Comparison of ENCODE assay signal across 13 cellular contexts in the genomic region with DNA sequence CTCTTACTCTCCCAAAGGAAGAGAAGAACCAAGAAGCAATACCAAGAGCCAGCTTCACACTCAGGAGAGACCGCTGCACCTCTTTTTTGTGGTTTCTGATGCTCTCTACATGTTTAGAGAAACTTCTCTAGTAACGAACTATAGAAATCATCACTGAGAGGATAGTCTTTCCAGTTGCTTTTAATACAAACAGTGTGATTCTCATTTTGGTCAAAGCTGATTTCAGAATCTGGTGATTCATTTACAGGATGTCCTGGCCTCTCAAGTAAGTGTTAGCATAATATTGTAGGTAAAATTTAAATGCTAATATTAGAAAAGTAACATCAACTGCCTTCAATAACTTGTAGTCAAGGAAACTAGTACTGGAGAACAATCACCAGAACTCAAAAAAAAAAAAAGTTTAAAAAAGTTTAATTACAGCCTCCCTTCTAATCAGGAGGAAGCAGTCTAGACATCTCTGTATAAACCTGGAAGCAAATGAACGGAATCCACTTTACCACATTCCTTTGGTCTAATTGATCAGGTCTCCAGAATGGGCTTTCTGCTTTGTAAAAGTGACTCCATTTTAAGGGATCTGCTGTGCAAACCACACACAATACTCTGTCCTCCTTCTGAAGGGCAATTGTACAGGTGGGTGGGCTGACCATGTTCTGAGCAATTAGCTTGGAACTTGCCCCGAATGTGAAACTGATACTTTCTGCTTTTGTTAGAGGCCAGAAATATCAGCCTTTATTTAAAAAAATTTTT. TPM values are rescaled to one million over a fixed set of nuclear protein-coding genes. Genes with fewer than 3 reads are reported as not detected.
DNase-seq lines count a peak whose midpoint lies in the region; TF ChIP-seq lines count a peak whose summit lies in the region.
"Had no signal": no experiment of that assay in that cellular context is flagged by ENCODE, and none has a peak within 500 bp of the region (broad histone marks: within the 10 kb centered on the region; RNA-seq: fewer than 3 reads in every experiment).

No MANE protein-coding gene starts in this region.

- no peak overlapping the region for H3K4me3 ChIP-seq in AG10803 (ENCODE audit: low read length)
- H3K4me3 ChIP-seq in Peyer's patch = peak overlapping the region in 1 of 4 donors; percentile 89
- H3K4me3 ChIP-seq: body of pancreas, K562 had no signal

- H3K4me1 ChIP-seq in Peyer's patch = peaks cover 0 to 67% (median 3%) of the 10 kb centered on the region in 4 donors

- no peaks in the 10 kb centered on the region for H3K36me3 ChIP-seq in Peyer's patch

- H3K36me3 Mint-ChIP-seq in nephron (ENCODE audit: low read depth) = peaks cover 35% of the 10 kb centered on the region

- H3K27me3 Mint-ChIP-seq in nephron (ENCODE audit: low read depth) = peaks cover 49% of the 10 kb centered on the region

- DNase-seq in AG10803 (ENCODE audit: low read depth) (peak; percentile 52), Peyer's patch (no peak), epithelial cell of prostate (ENCODE audit: low read depth, low spot score) (no peak), GM13976 (ENCODE audit: low spot score) (no peak), NCI-H1694 treated with DMSO at 0.1 percent for 48 hours (lab: John Stamatoyannopoulos, UW) (no peak), HEK293T (ENCODE audit: extremely low spot score) (no peak), D341Med (ENCODE audit: low spot score) (no peak)
- DNase-seq: body of pancreas, hippocampal formation, NCI-H510A treated with DMSO at 0.1 percent for 48 hours had no signal

- no peak for TF ChIP-seq POLR2A in Peyer's patch (IDR thresholded peaks at IDR 0.05)

- TF ChIP-seq CTCF in AG10803 (conservative IDR thresholded peaks at IDR 0.05; ENCODE audit: low read length) = no peak
- TF ChIP-seq CTCF in Peyer's patch (IDR thresholded peaks at IDR 0.05) = no peak
- no peak for TF ChIP-seq CTCF in nephron (IDR thresholded peaks at IDR 0.05; ENCODE audit: unreplicated experiment in 3 of 3)
- no peak for TF ChIP-seq CTCF in GM13976 (IDR thresholded peaks at IDR 0.05; ENCODE audit: borderline replicate concordance, control extremely low read depth, extremely low read depth, insufficient read depth, missing control alignments)

- CTCF ChIA-PET in HEK293T (lab: Yijun Ruan, JAX) = interaction anchor here (0.7 to 1.3 kb wide), 2 partner anchors 20 to 78 kb away, joined by 3 to 6 read pairs; no protein-coding TSS in a partner anchor

- H3K9me3 ChIP-seq in Peyer's patch = no peaks in the 10 kb centered on the region
- H3K9me3 ChIP-seq: body of pancreas had no signal

- in situ Hi-C loops in GM13976 (cut with MboI; ENCODE audit: low sequenced_read_pairs, unreplicated experiment) = no loop called here

- POLR2A ChIA-PET in HEK293T (lab: Yijun Ruan, JAX) = interaction anchor here (1.0 kb wide), 1 partner anchor 109 kb away, joined by 4 read pairs; a partner anchor contains a TSS

- H3K4me1 Mint-ChIP-seq in nephron = peaks cover 52% of the 10 kb centered on the region

- no peaks in the 10 kb centered on the region for H3K27me3 ChIP-seq in Peyer's patch
- H3K27me3 ChIP-seq: body of pancreas had no signal

- no peaks in the 10 kb centered on the region for H3K9me3 Mint-ChIP-seq in nephron
- H3K9me3 Mint-ChIP-seq: T-helper 1 cell treated with Interleukin-12 subunit alpha and Interleukin-12 subunit beta and Interleukin-4 antibody, amounts not matched to agents 30 μg/mL and 1 μg/mL, for 36 hours had no signal

- H3K4me3 Mint-ChIP-seq in nephron = peak overlapping the region; percentile 69 to 97 (median 96)
- H3K4me3 Mint-ChIP-seq: T-helper 1 cell treated with Interleukin-12 subunit alpha and Interleukin-12 subunit beta and Interleukin-4 antibody, amounts not matched to agents 30 μg/mL and 1 μg/mL, for 36 hours had no signal

- H3K27ac ChIP-seq in Peyer's patch = peak overlapping the region in 3 of 4 donors; percentile 66 to 90 (median 84)
- H3K27ac ChIP-seq in epithelial cell of prostate = peak overlapping the region; percentile 90

- peak overlapping the region; percentile 80 to 92 (median 81) for H3K27ac Mint-ChIP-seq in nephron
- H3K27ac Mint-ChIP-seq: T-helper 1 cell treated with Interleukin-12 subunit alpha and Interleukin-12 subunit beta and Interleukin-4 antibody, amounts not matched to agents 30 μg/mL and 1 μg/mL, for 36 hours had no signal

TF ChIP-seq in HEK293T, 16 proteins besides CTCF, POLR2A, EP300 and RAD21:
- no peak for TF ChIP-seq NFRKB (IDR thresholded peaks at IDR 0.05)
- no peak for TF ChIP-seq SP1 (IDR thresholded peaks at IDR 0.05)
- no peak for TF ChIP-seq TARDBP (IDR thresholded peaks at IDR 0.05)
- TF ChIP-seq, protein P1, sequence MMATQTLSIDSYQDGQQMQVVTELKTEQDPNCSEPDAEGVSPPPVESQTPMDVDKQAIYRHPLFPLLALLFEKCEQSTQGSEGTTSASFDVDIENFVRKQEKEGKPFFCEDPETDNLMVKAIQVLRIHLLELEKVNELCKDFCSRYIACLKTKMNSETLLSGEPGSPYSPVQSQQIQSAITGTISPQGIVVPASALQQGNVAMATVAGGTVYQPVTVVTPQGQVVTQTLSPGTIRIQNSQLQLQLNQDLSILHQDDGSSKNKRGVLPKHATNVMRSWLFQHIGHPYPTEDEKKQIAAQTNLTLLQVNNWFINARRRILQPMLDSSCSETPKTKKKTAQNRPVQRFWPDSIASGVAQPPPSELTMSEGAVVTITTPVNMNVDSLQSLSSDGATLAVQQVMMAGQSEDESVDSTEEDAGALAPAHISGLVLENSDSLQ (IDR thresholded peaks at IDR 0.05) = no peak
- TF ChIP-seq ELF4 (IDR thresholded peaks at IDR 0.05) = no peak
- TF ChIP-seq HDGF (IDR thresholded peaks at IDR 0.05; ENCODE audit: borderline replicate concordance) = no peak
- no peak for TF ChIP-seq LEF1 (IDR thresholded peaks at IDR 0.05; ENCODE audit: borderline replicate concordance)
- no peak for TF ChIP-seq FOXK2 (IDR thresholded peaks at IDR 0.05)
- TF ChIP-seq L3MBTL2 (conservative IDR thresholded peaks at IDR 0.05) = no peak
- no peak for TF ChIP-seq BHLHE40 (IDR thresholded peaks at IDR 0.05; ENCODE audit: borderline replicate concordance)
- no peak for TF ChIP-seq ARNT (IDR thresholded peaks at IDR 0.05)
- TF ChIP-seq SUZ12 (IDR thresholded peaks at IDR 0.05) = no peak
- no peak for TF ChIP-seq CTBP1 (IDR thresholded peaks at IDR 0.05; ENCODE audit: borderline replicate concordance)
- TF ChIP-seq FOXM1 (IDR thresholded peaks at IDR 0.05; ENCODE audit: borderline replicate concordance) = no peak
- no peak for TF ChIP-seq FOXA1 (IDR thresholded peaks at IDR 0.05)

RNA-seq across cellular contexts. Expression of a gene that starts 3.0 kb away (rescaled TPM):
- 100 to 1,000 TPM in 3 of 4 donors, 10 to 100 TPM in 1; 97.6 to 821 (median 155) TPM for total RNA-seq in Peyer's patch
